In the genomic region with DNA sequence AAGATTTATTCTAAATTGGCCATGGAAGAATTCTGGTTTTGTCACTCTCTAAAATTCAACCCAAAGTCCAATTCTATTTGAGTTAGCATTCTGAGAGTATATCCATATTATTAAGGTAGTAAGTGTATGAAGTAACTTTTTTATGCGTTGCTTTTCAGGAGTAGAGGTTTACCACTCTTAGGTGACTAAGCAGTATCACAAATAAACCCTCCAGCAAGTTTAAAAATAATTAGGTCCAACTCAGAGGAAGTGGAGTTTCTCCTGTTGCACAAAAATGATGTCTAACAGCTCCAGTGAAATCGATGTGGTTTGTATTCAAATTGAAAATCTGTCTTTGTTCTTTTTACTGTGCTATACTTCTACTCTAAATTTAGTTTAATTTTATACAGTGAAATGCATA, we compare ENCODE assay signal across 1 cellular context.
TF ChIP-seq lines count a peak whose summit lies in the region.

No MANE protein-coding gene starts in this region.

TF ChIP-seq in IMR-90, 13 proteins besides CTCF, POLR2A, EP300 and RAD21 (continued from another document):
- TF ChIP-seq NFE2L2 (IDR thresholded peaks at IDR 0.05; ENCODE audit: low read depth, low read length) (no peak), BHLHE40 (IDR thresholded peaks at IDR 0.05; ENCODE audit: low read depth, low read length) (no peak), MAZ (IDR thresholded peaks at IDR 0.05; ENCODE audit: borderline replicate concordance, low read depth, low read length) (no peak)
